In genomic region chr1:2568187-2568816, GRCh38 we compare ENCODE assay signal across 8 cellular contexts. TPM values are rescaled to one million over a fixed set of nuclear protein-coding genes. Genes with fewer than 3 reads are reported as not detected.
"Had no signal": no experiment of that assay in that cellular context is flagged by ENCODE, and none has a peak within 500 bp of the region (broad histone marks: within the 10 kb centered on the region; RNA-seq: fewer than 3 reads in every experiment).

No MANE protein-coding gene starts in this region.

RNA-seq across cellular contexts. Expression of gene HES5, which starts 38.2 kb away (rescaled TPM):
- total RNA-seq: activated CD4-positive, alpha-beta T cell treated with anti-CD3 and anti-CD28 coated beads, Interleukin-2, amount 10 ng/mL, durations not matched to agents 24 days and 14 days; body of pancreas; chondrocyte; endothelial cell of umbilical vein; fibroblast of lung; gastroesophageal sphincter; glomerular endothelial cell; T-helper 17 cell had no signal
- polyA plus RNA-seq: fibroblast of lung had no signal
